ENCODE assay signal across 8 cellular contexts in genomic region chr7:101217388-101218235, GRCh38. TPM values are rescaled to one million over a fixed set of nuclear protein-coding genes. Genes with fewer than 3 reads are reported as not detected.
A peak's percentile ranks its signal among the peaks of the same experiment; 100 is the strongest.
DNase-seq lines count a peak whose midpoint lies in the region; ATAC-seq and TF ChIP-seq lines count a peak whose summit lies in the region.

A gene with protein sequence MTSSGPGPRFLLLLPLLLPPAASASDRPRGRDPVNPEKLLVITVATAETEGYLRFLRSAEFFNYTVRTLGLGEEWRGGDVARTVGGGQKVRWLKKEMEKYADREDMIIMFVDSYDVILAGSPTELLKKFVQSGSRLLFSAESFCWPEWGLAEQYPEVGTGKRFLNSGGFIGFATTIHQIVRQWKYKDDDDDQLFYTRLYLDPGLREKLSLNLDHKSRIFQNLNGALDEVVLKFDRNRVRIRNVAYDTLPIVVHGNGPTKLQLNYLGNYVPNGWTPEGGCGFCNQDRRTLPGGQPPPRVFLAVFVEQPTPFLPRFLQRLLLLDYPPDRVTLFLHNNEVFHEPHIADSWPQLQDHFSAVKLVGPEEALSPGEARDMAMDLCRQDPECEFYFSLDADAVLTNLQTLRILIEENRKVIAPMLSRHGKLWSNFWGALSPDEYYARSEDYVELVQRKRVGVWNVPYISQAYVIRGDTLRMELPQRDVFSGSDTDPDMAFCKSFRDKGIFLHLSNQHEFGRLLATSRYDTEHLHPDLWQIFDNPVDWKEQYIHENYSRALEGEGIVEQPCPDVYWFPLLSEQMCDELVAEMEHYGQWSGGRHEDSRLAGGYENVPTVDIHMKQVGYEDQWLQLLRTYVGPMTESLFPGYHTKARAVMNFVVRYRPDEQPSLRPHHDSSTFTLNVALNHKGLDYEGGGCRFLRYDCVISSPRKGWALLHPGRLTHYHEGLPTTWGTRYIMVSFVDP (minus strand): TSS chr7:101217581. CDS start chr7:101217274, 307 bp downstream.
Gene ZNHIT1 (plus strand): TSS chr7:101218165. CDS start chr7:101218196, 31 bp downstream.

- H3K36me3 ChIP-seq in WERI-Rb-1 (peaks cover 23% of the 10 kb centered on the region), mammary epithelial cell (ENCODE audit: insufficient read depth, low read length) (peaks cover 8% of the 10 kb centered on the region), iPS-20b (ENCODE audit: insufficient read depth, low read depth, low read length) (no peaks in the 10 kb centered on the region)

- peak; percentile 22; the same call in 1 of the 2 replicates for TF ChIP-seq CTCF in WERI-Rb-1 (IDR thresholded peaks at IDR 0.05; ENCODE audit: low read depth, low read length)
- TF ChIP-seq CTCF in mammary epithelial cell (conservative IDR thresholded peaks at IDR 0.05 in 1 of 2, IDR thresholded peaks at IDR 0.05 in 1 of 2; ENCODE audit: extremely low read depth in 1 of 2, insufficient read depth in 1 of 2, low read depth in 1 of 2, low read length in 2 of 2), result peak in 1 of 2 donors; percentile 23

- H4K20me1 ChIP-seq in mammary epithelial cell (ENCODE audit: insufficient read depth, low read length), result no peaks in the 10 kb centered on the region

- CTCF ChIA-PET in mammary epithelial cell (lab: Charles Lee; ENCODE audit: low non-redundant PET), result interaction anchor here (0.6 to 1.0 kb wide), 2 partner anchors 15 to 27 kb away, joined by 3 to 8 read pairs; partner anchors contain the start of gene FIS1

- H3K4me2 ChIP-seq in mammary epithelial cell (ENCODE audit: insufficient read depth, low read depth, low read length), result peak within 1 kb of the TSS; percentile 96

- H3K27ac ChIP-seq in WERI-Rb-1, result peak within 1 kb of the TSS; percentile 85
- peak within 1 kb of the TSS; percentile 89 for H3K27ac ChIP-seq in mammary epithelial cell (ENCODE audit: insufficient read depth, low read depth, low read length)
- peak within 1 kb of the TSS; percentile 63 for H3K27ac ChIP-seq in iPS-20b (ENCODE audit: low read length)
- peak within 1 kb of the TSS; percentile 50 to 95 (median 90) for H3K27ac ChIP-seq in skin epidermis

- peak; percentile 46 for ATAC-seq in GM18873 (IDR thresholded peaks at IDR 0.05; ENCODE audit: low FRiP score, unreplicated experiment)
- ATAC-seq in HG03139 (IDR thresholded peaks at IDR 0.05; ENCODE audit: unreplicated experiment), result peak; percentile 51

- peaks cover 80% of the 10 kb centered on the region for H3K79me2 ChIP-seq in mammary epithelial cell (ENCODE audit: insufficient read depth, low read length)

- in situ Hi-C loops in ACHN (cut with HindIII; ENCODE audit: low pct_ligation_motif_present, low pct_unique_long_range_greater_than_20kb, low sequenced_read_pairs), result loop anchor here (5.0 kb wide), 1 partner anchor 40 kb away; no protein-coding TSS in a partner anchor
- in situ Hi-C loops in mammary epithelial cell (cut with MboI; ENCODE audit: low sequenced_read_pairs in 2 of 2), result no loop called here

- BruUV-seq in mammary epithelial cell (replicated peaks; lab: Mats Ljungman, UMichigan), result no TSS peak

- H3K27me3 ChIP-seq in WERI-Rb-1 (ENCODE audit: insufficient read depth, low read depth, severe bottlenecking), result no peaks in the 10 kb centered on the region
- H3K27me3 ChIP-seq in mammary epithelial cell (ENCODE audit: insufficient read depth, low read length), result no peaks in the 10 kb centered on the region
- peaks cover 5% of the 10 kb centered on the region; the same call in 1 of the 2 replicates for H3K27me3 ChIP-seq in iPS-20b (ENCODE audit: insufficient read depth, low read length)

- H3K9ac ChIP-seq in mammary epithelial cell (ENCODE audit: insufficient read depth, low read length), result peak within 1 kb of the TSS; percentile 65
- peak within 1 kb of the TSS; percentile 79 for H3K9ac ChIP-seq in iPS-20b (ENCODE audit: low read depth, low read length)

- H2AFZ ChIP-seq in mammary epithelial cell (ENCODE audit: low read depth, low read length), result peak within 1 kb of the TSS; percentile 89

- intact Hi-C loops in mammary epithelial cell (cut with micrococcal nuclease), result loop anchor here (1.0 to 2.0 kb wide), 2 partner anchors 27 to 65 kb away; no protein-coding TSS in a partner anchor

- H3K9me3 ChIP-seq in WERI-Rb-1 (ENCODE audit: severe bottlenecking) (no peaks in the 10 kb centered on the region), mammary epithelial cell (replicated peaks; ENCODE audit: insufficient read depth, low read length) (no peaks in the 10 kb centered on the region), iPS-20b (ENCODE audit: insufficient read depth, low read depth, low read length) (no peaks in the 10 kb centered on the region)

- peaks cover 19% of the 10 kb centered on the region for H3K4me1 ChIP-seq in mammary epithelial cell (ENCODE audit: insufficient read depth, low read length)
- no peaks in the 10 kb centered on the region; the same call in 1 of the 2 replicates for H3K4me1 ChIP-seq in iPS-20b (ENCODE audit: insufficient read depth, low read length)

- DNase-seq in ACHN, result peak; percentile 100
- peak; percentile 100 for DNase-seq in NCI-H2227 (lab: John Stamatoyannopoulos, UW; ENCODE audit: unreplicated experiment)
- peak; percentile 97 for DNase-seq in WERI-Rb-1
- peak; percentile 96 for DNase-seq in mammary epithelial cell

- 2% methylated on average over 19 of the region's 57 CpGs for WGBS in mammary epithelial cell (ENCODE audit: low coverage, missing lambda C conversion rate)

- H3K4me3 ChIP-seq in WERI-Rb-1 (ENCODE audit: low read depth, low read length), result peak within 1 kb of the TSS; percentile 96
- H3K4me3 ChIP-seq in mammary epithelial cell (replicated peaks in 1 of 3; ENCODE audit: insufficient read depth in 1 of 3, low read depth in 2 of 3, low read length in 3 of 3), result peak within 1 kb of the TSS; percentile 76 to 89 (median 78)
- H3K4me3 ChIP-seq in iPS-20b (ENCODE audit: low read length), result peak within 1 kb of the TSS; percentile 90
- peak within 1 kb of the TSS; percentile 61 to 82 (median 72) for H3K4me3 ChIP-seq in skin epidermis

- dilution Hi-C loops in mammary epithelial cell (cut with HindIII; ENCODE audit: low sequenced_read_pairs), result loop anchor here (5.0 kb wide), 1 partner anchor 40 kb away; no protein-coding TSS in a partner anchor

RNA-seq across cellular contexts. Expression of the first gene that starts in this region (rescaled TPM):
- total RNA-seq in mammary epithelial cell, result 100 to 1,000 TPM in 1 of 2 donors, 10 to 100 TPM in 1; 84.9 to 133 TPM
- polyA plus RNA-seq in mammary epithelial cell, result 112 TPM
- 152 TPM for polyA minus RNA-seq in mammary epithelial cell

RNA-seq across cellular contexts. Expression of gene ZNHIT1, which starts in this region (rescaled TPM):
- total RNA-seq in mammary epithelial cell, result 10 to 100 TPM; 61.3 to 70.2 TPM
- polyA plus RNA-seq in mammary epithelial cell, result 52.5 TPM
- polyA minus RNA-seq in mammary epithelial cell, result 61.9 TPM

Comparison
In these comparisons a context has a peak if more than half of its experiments do, and no peak if none do; other contexts are left out.
1. Peak in every context shown above with its lines: DNase-seq, ATAC-seq, H3K4me3 ChIP-seq and H3K27ac ChIP-seq.